3 cellular contexts compared by ENCODE assay signal in the genomic region with DNA sequence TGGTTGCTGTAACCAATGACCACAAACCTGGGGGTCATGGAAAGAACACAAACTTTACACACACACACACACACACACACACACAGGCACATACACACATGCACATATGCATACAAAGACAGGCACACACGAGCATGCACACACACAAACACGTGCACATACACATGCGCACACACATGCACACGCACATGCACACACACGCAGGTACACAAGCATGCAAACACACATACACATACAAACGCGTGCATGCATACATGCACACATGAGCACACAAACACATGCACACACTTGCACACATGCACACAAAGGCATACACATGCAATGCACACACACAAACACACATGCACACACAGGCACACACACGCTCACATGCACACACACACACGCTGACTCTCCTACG.
TF ChIP-seq lines count a peak whose summit lies in the region.

No MANE protein-coding gene starts in this region.

TF ChIP-seq in HEK293, 187 proteins besides CTCF, POLR2A, EP300 and RAD21:
- TF ChIP-seq, protein P1, sequence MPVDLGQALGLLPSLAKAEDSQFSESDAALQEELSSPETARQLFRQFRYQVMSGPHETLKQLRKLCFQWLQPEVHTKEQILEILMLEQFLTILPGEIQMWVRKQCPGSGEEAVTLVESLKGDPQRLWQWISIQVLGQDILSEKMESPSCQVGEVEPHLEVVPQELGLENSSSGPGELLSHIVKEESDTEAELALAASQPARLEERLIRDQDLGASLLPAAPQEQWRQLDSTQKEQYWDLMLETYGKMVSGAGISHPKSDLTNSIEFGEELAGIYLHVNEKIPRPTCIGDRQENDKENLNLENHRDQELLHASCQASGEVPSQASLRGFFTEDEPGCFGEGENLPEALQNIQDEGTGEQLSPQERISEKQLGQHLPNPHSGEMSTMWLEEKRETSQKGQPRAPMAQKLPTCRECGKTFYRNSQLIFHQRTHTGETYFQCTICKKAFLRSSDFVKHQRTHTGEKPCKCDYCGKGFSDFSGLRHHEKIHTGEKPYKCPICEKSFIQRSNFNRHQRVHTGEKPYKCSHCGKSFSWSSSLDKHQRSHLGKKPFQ (tag by site-specific recombination; IDR thresholded peaks at IDR 0.05) = no peak
- TF ChIP-seq ZNF548 (tag by site-specific recombination; IDR thresholded peaks at IDR 0.05) (no peak), ZNF560 (tag by site-specific recombination; IDR thresholded peaks at IDR 0.05; ENCODE audit: borderline replicate concordance) (no peak), ZSCAN4 (tag by site-specific recombination; IDR thresholded peaks at IDR 0.05) (peak; percentile 100), FEZF1 (tag by site-specific recombination; IDR thresholded peaks at IDR 0.05) (no peak), ZNF146 (tag by site-specific recombination; IDR thresholded peaks at IDR 0.05) (peak; percentile 65), ZNF48 (tag by site-specific recombination; IDR thresholded peaks at IDR 0.05) (peak; percentile 79; the same call in 1 of the 2 replicates), MEIS1 (CRISPR knock-in tag; IDR thresholded peaks at IDR 0.05; ENCODE audit: borderline replicate concordance) (no peak), ZNF670 (tag by site-specific recombination; IDR thresholded peaks at IDR 0.05; ENCODE audit: low read depth) (no peak)
- TF ChIP-seq, protein P2, sequence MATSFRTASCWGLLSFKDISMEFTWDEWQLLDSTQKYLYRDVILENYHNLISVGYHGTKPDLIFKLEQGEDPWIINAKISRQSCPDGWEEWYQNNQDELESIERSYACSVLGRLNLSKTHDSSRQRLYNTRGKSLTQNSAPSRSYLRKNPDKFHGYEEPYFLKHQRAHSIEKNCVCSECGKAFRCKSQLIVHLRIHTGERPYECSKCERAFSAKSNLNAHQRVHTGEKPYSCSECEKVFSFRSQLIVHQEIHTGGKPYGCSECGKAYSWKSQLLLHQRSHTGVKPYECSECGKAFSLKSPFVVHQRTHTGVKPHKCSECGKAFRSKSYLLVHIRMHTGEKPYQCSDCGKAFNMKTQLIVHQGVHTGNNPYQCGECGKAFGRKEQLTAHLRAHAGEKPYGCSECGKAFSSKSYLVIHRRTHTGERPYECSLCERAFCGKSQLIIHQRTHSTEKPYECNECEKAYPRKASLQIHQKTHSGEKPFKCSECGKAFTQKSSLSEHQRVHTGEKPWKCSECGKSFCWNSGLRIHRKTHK (tag by site-specific recombination; IDR thresholded peaks at IDR 0.05) = no peak

TF ChIP-seq in GM12878, 131 proteins besides CTCF, POLR2A, EP300 and RAD21:
- 0 out of 2 replicates have a peak, but pooled peaks have one; percentile 13 for TF ChIP-seq RUNX3 (IDR thresholded peaks at IDR 0.05; ENCODE audit: low read length)
- no peak for TF ChIP-seq PAX5 (IDR thresholded peaks at IDR 0.05; ENCODE audit: borderline replicate concordance, low read depth, low read length)
- no peak for TF ChIP-seq PAX8 (IDR thresholded peaks at IDR 0.05)
- peak; percentile 37 for TF ChIP-seq PBX3 (IDR thresholded peaks at IDR 0.05; ENCODE audit: insufficient replicate concordance, low read depth, low read length)
- TF ChIP-seq BCL3 (IDR thresholded peaks at IDR 0.05; ENCODE audit: borderline replicate concordance, insufficient read depth, low read depth, low read length, poor library complexity, severe bottlenecking) = peak; percentile 96

TF ChIP-seq in SK-N-SH, 30 proteins besides CTCF, POLR2A, EP300 and RAD21:
- no peak for TF ChIP-seq MEF2A (IDR thresholded peaks at IDR 0.05; ENCODE audit: borderline replicate concordance, low read depth)
- no peak for TF ChIP-seq NFIC (IDR thresholded peaks at IDR 0.05; ENCODE audit: borderline replicate concordance)
- no peak for TF ChIP-seq NRF1 (IDR thresholded peaks at IDR 0.05; ENCODE audit: low read depth, low read length)
- no peak for TF ChIP-seq POLR2AphosphoS5 (IDR thresholded peaks at IDR 0.05; ENCODE audit: low read depth, low read length)
TF ChIP-seq in SK-N-SH: peak in this region for 0.
